ENCODE assay signal across 1 cellular context in the genomic region with DNA sequence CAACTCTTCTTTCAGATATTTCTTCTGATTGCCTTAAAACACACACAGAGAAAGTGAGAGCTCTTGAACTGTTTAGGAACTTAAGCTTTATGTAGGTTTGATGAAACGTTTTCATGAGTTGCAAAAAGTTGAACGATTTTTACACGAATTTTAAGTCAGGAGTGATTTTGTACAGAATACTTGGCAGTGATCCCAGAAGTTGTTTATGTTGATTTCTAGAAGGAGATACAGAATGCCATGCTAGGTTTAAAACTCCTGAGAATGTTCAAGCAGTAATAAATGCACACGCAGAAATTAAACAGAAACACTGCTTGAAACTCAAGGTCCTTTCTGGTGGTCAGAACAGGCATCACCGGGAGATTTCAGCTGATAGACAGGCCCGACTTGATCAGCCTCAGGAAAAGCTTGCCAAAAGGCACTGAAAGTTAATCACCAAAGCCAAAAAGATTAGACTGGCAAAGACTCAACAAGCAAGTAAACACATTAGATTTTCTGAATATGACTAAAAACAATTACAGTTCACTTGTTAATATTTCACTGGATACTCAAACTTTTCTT.
TF ChIP-seq lines count a peak whose summit lies in the region.

No MANE protein-coding gene starts in this region.

TF ChIP-seq in IMR-90, 13 proteins besides CTCF, POLR2A, EP300 and RAD21:
- TF ChIP-seq MAFK (IDR thresholded peaks at IDR 0.05; ENCODE audit: low read depth, low read length) (no peak), FOS (IDR thresholded peaks at IDR 0.05; ENCODE audit: low read depth, low read length) (no peak), RCOR1 (IDR thresholded peaks at IDR 0.05; ENCODE audit: insufficient replicate concordance, low read length) (no peak), RFX5 (IDR thresholded peaks at IDR 0.05; ENCODE audit: low read depth, low read length) (no peak), CHD1 (IDR thresholded peaks at IDR 0.05; ENCODE audit: low read depth, low read length) (no peak), MXI1 (IDR thresholded peaks at IDR 0.05; ENCODE audit: borderline replicate concordance, low read depth, low read length) (no peak), MAZ (IDR thresholded peaks at IDR 0.05; ENCODE audit: borderline replicate concordance, low read depth, low read length) (no peak), BHLHE40 (IDR thresholded peaks at IDR 0.05; ENCODE audit: low read depth, low read length) (no peak)
- TF ChIP-seq, protein P1, sequence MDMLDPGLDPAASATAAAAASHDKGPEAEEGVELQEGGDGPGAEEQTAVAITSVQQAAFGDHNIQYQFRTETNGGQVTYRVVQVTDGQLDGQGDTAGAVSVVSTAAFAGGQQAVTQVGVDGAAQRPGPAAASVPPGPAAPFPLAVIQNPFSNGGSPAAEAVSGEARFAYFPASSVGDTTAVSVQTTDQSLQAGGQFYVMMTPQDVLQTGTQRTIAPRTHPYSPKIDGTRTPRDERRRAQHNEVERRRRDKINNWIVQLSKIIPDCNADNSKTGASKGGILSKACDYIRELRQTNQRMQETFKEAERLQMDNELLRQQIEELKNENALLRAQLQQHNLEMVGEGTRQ (IDR thresholded peaks at IDR 0.05; ENCODE audit: low read depth, low read length) = no peak
- TF ChIP-seq, protein P2, sequence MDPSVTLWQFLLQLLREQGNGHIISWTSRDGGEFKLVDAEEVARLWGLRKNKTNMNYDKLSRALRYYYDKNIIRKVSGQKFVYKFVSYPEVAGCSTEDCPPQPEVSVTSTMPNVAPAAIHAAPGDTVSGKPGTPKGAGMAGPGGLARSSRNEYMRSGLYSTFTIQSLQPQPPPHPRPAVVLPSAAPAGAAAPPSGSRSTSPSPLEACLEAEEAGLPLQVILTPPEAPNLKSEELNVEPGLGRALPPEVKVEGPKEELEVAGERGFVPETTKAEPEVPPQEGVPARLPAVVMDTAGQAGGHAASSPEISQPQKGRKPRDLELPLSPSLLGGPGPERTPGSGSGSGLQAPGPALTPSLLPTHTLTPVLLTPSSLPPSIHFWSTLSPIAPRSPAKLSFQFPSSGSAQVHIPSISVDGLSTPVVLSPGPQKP (IDR thresholded peaks at IDR 0.05; ENCODE audit: borderline replicate concordance, low read depth, low read length) = no peak
